21 cellular contexts compared by ENCODE assay signal in the genomic region with DNA sequence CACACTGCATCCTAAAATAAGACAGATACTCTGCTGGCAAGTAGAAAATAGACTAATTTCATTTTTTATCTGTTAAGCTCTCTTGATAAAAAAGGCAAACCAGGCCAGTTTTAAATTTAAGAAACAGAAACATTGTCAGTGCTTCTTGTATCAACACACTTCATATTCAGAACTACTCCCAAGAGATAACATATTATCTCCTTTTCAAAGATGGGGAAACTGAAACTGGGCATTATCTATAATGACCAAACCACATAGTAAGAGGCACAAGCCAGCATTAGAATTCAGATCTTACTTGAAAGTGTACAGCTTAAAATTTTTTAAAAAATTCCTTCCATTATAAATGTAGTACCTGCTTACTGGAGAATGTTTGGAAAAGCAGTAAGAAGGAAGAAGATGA.
"Had no signal": no experiment of that assay in that cellular context is flagged by ENCODE, and none has a peak within 500 bp of the region (broad histone marks: within the 10 kb centered on the region; RNA-seq: fewer than 3 reads in every experiment).

No MANE protein-coding gene starts in this region.

- H3K27ac Mint-ChIP-seq: activated CD4-positive, alpha-beta T cell treated with anti-CD3 and anti-CD28 coated beads, Interleukin-2, amount 10 ng/mL, durations not matched to agents 24 days and 14 days had no signal

- H3K4me2 ChIP-seq: PC-9 had no signal

- H2AFZ ChIP-seq: PC-9 had no signal

- H3K27me3 Mint-ChIP-seq: activated CD4-positive, alpha-beta T cell treated with anti-CD3 and anti-CD28 coated beads, Interleukin-2, amount 10 ng/mL, durations not matched to agents 24 days and 14 days; activated naive CD8-positive, alpha-beta T cell treated with anti-CD3 and anti-CD28 coated beads for 36 hours; activated T-cell treated with anti-CD3 and anti-CD28 coated beads, Interleukin-2, amount 50 U/mL, for 24 hours; T-cell had no signal

- FAIRE-seq: TTC549 had no signal

- H3K9me3 Mint-ChIP-seq: activated CD4-positive, alpha-beta T cell treated with anti-CD3 and anti-CD28 coated beads, Interleukin-2, amount 10 ng/mL, durations not matched to agents 24 days and 14 days; activated naive CD8-positive, alpha-beta T cell treated with anti-CD3 and anti-CD28 coated beads for 36 hours; activated T-cell treated with anti-CD3 and anti-CD28 coated beads, Interleukin-2, amount 50 U/mL, for 24 hours; T-cell had no signal

- ATAC-seq: activated CD4-positive, CD25-positive, alpha-beta regulatory T cell treated with anti-CD3 and anti-CD28 coated beads, Interleukin-2, amount 50 U/mL, for 24 hours; T-cell had no signal

- H3K27ac ChIP-seq: PC-9 had no signal

- H3K4me3 Mint-ChIP-seq: activated CD4-positive, alpha-beta T cell treated with anti-CD3 and anti-CD28 coated beads, Interleukin-2, amount 10 ng/mL, durations not matched to agents 24 days and 14 days; activated naive CD8-positive, alpha-beta T cell treated with anti-CD3 and anti-CD28 coated beads for 36 hours; activated T-cell treated with anti-CD3 and anti-CD28 coated beads, Interleukin-2, amount 50 U/mL, for 24 hours; T-cell had no signal

- DNase-seq: activated CD4-positive, alpha-beta T cell treated with anti-CD3 and anti-CD28 coated beads, Interleukin-2, amount 10 ng/mL, durations not matched to agents 24 days and 14 days; activated CD4-positive, alpha-beta T cell treated with anti-CD3 and anti-CD28 coated beads, Interleukin-2, amount 50 U/mL, for 48 hours; activated CD8-positive, alpha-beta memory T cell treated with anti-CD3 and anti-CD28 coated beads, Interleukin-2, amount 50 U/mL, for 48 hours; activated effector memory CD4-positive, alpha-beta T cell treated with anti-CD3 and anti-CD28 coated beads, Interleukin-2, amount 50 U/mL, for 16 hours; activated naive CD4-positive, alpha-beta T cell treated with Interleukin-2 at 50 U/mL for 16 hours; activated naive CD8-positive, alpha-beta T cell treated with anti-CD3 and anti-CD28 coated beads for 36 hours; activated T-cell treated with anti-CD3 and anti-CD28 coated beads, Interleukin-2, amount 50 U/mL, for 24 hours; anterior cingulate cortex; NCI-H1048; NCI-H146; NCI-H187 treated with DMSO at 0.1 percent for 48 hours; NCI-H2081 treated with DMSO at 0.1 percent for 48 hours; NCI-H446; NCI-H524; PC-9; SHP77 treated with DMSO at 0.1 percent for 48 hours; T-cell; T-helper 2 cell; T1000 had no signal

- H3K4me3 ChIP-seq: PC-9 had no signal
